4 cellular contexts compared by ENCODE assay signal in genomic region chr4:55966324-55966723, GRCh38.
TF ChIP-seq lines count a peak whose summit lies in the region.

No MANE protein-coding gene starts in this region.

TF ChIP-seq in HEK293, 187 proteins besides CTCF, POLR2A, EP300 and RAD21:
- TF ChIP-seq ZNF121 (tag by site-specific recombination; IDR thresholded peaks at IDR 0.05), result peak; percentile 44; the same call in 1 of the 2 replicates

TF ChIP-seq in WTC11, 78 proteins besides CTCF, POLR2A, EP300 and RAD21:
- peak; percentile 63; the same call in 1 of the 2 replicates for TF ChIP-seq ZNF121 (CRISPR knock-in tag; IDR thresholded peaks at IDR 0.05)
TF ChIP-seq in WTC11: peak in this region for 1; not testable (repeated sequence) for 77.

TF ChIP-seq in K562, 482 proteins besides CTCF, POLR2A, EP300 and RAD21:
- peak; percentile 92 for TF ChIP-seq ZNF121 (CRISPR knock-in tag; conservative IDR thresholded peaks at IDR 0.05)

TF ChIP-seq in HepG2, 621 proteins besides CTCF, POLR2A, EP300 and RAD21:
- TF ChIP-seq ZNF121 (CRISPR knock-in tag; IDR thresholded peaks at IDR 0.05), result 0 out of 2 replicates have a peak, but pooled peaks have one; percentile 17
